ENCODE assay signal across 23 cellular contexts in genomic region chr3:34676431-34676830, GRCh38.
DNase-seq lines count a peak whose midpoint lies in the region; ATAC-seq and TF ChIP-seq lines count a peak whose summit lies in the region.
"Had no signal": no experiment of that assay in that cellular context is flagged by ENCODE, and none has a peak within 500 bp of the region (broad histone marks: within the 10 kb centered on the region; RNA-seq: fewer than 3 reads in every experiment).

No MANE protein-coding gene starts in this region.

- no peak overlapping the region for H3K4me3 ChIP-seq in astrocyte of the cerebellum (ENCODE audit: low read depth, low read length)
- no peak overlapping the region for H3K4me3 ChIP-seq in right cardiac atrium (ENCODE audit: low read length)
- H3K4me3 ChIP-seq: body of pancreas, ovary, suprapubic skin had no signal

- in situ Hi-C loops in astrocyte of the cerebellum (cut with HindIII; ENCODE audit: low sequenced_read_pairs), result no loop called here
- in situ Hi-C loops in KBM-7 (cut with MboI; ENCODE audit: low pct_unique_long_range_greater_than_20kb, low sequenced_read_pairs), result loop anchor here (25.0 kb wide), 1 partner anchor 764 kb away; no protein-coding TSS in a partner anchor

- 63% methylated on average over 3 of the region's 3 CpGs for WGBS in right cardiac atrium

- H3K27me3 ChIP-seq in right cardiac atrium (ENCODE audit: control insufficient read depth, insufficient read depth), result no peaks in the 10 kb centered on the region
- H3K27me3 ChIP-seq: body of pancreas, foreskin keratinocyte, ovary, suprapubic skin had no signal

- H3K27ac ChIP-seq in right cardiac atrium (ENCODE audit: low read length), result no peak overlapping the region
- H3K27ac ChIP-seq: body of pancreas, foreskin keratinocyte, ovary, suprapubic skin had no signal

- H3K4me1 ChIP-seq in right cardiac atrium (ENCODE audit: control insufficient read depth, insufficient read depth, low read length), result no peaks in the 10 kb centered on the region
- H3K4me1 ChIP-seq: body of pancreas, foreskin keratinocyte, suprapubic skin had no signal

- no peak for TF ChIP-seq CTCF in astrocyte of the cerebellum (IDR thresholded peaks at IDR 0.05; ENCODE audit: low read depth, low read length, missing control alignments)

- DNase-seq in A172 (ENCODE audit: low spot score) (peak; percentile 64), HS-5 (ENCODE audit: low read depth) (peak; percentile 53), astrocyte of the cerebellum (ENCODE audit: low read depth) (peak; percentile 23), right cardiac atrium (no peak), GM19238 (ENCODE audit: insufficient read length, low spot score) (no peak), hypothalamus (lab: John Stamatoyannopoulos, UW) (no peak), KBM-7 (no peak), ureter (ENCODE audit: low spot score) (no peak)
- DNase-seq: activated CD4-positive, alpha-beta T cell treated with anti-CD3 and anti-CD28 coated beads for 4 hours; activated naive CD4-positive, alpha-beta T cell treated with anti-CD3 and anti-CD28 coated beads, Interleukin-2, amount 50 U/mL, for 16 hours; activated T-cell treated with anti-CD3 and anti-CD28 coated beads, Interleukin-2, amount 50 U/mL, for 72 hours; body of pancreas; C1 segment of cervical spinal cord; cortex of kidney; foreskin keratinocyte; Karpas-422; NCI-H1105; NCI-H510A treated with DMSO at 0.1 percent for 48 hours; ovary; T-cell had no signal

- H3K9me3 ChIP-seq in right cardiac atrium (ENCODE audit: control insufficient read depth, low read length), result no peaks in the 10 kb centered on the region
- H3K9me3 ChIP-seq: body of pancreas, ovary, suprapubic skin had no signal

- intact Hi-C loops in right cardiac atrium (cut with DNase I), result no loop called here

- peak; percentile 45 to 48 for ATAC-seq in right cardiac atrium
- ATAC-seq: activated T-cell treated with anti-CD3 and anti-CD28 coated beads, Interleukin-2, amount 50 U/mL, for 72 hours; body of pancreas; foreskin keratinocyte; natural killer cell treated with Interleukin-12 subunit alpha and Interleukin-12 subunit beta and Interleukin-15 and Interleukin-18, amount 100 ng/mL, for 72 hours; sciatic nerve; T-cell had no signal

Comparison
In these comparisons a context has a peak if more than half of its experiments do, and no peak if none do; other contexts are left out.
1. DNase-seq: peak in A172 (single experiment), HS-5 (single experiment) and astrocyte of the cerebellum (single experiment); none in right cardiac atrium (0 of 3), GM19238 (single experiment), hypothalamus (0 of 51), KBM-7 (single experiment) and ureter (single experiment).